Comparison of ENCODE assay signal across 21 cellular contexts in genomic region chr16:79850348-79850747, GRCh38.
"Had no signal": no experiment of that assay in that cellular context is flagged by ENCODE, and none has a peak within 500 bp of the region (broad histone marks: within the 10 kb centered on the region; RNA-seq: fewer than 3 reads in every experiment).

No MANE protein-coding gene starts in this region.

- H3K27ac ChIP-seq: body of pancreas, cardiac muscle cell, gastrocnemius medialis, ovary, psoas muscle, upper lobe of left lung, WERI-Rb-1 had no signal

- H3K9me3 ChIP-seq: gastrocnemius medialis, ovary had no signal

- H3K4me3 ChIP-seq: body of pancreas, cardiac muscle cell, gastrocnemius medialis, ovary, psoas muscle, upper lobe of left lung had no signal

- H3K36me3 ChIP-seq: cardiac muscle cell, gastrocnemius medialis, ovary, upper lobe of left lung, WERI-Rb-1 had no signal

- H3K27me3 ChIP-seq: body of pancreas, cardiac muscle cell, gastrocnemius medialis, ovary, upper lobe of left lung had no signal

- H3K4me1 ChIP-seq: body of pancreas, gastrocnemius medialis, psoas muscle, upper lobe of left lung had no signal

- ATAC-seq: activated CD8-positive, alpha-beta memory T cell treated with anti-CD3 and anti-CD28 coated beads, Interleukin-2, amount 10 ng/mL, durations not matched to agents 7 days and 5 days; activated CD8-positive, alpha-beta T cell treated with anti-CD3 and anti-CD28 coated beads for 36 hours; body of pancreas; gastrocnemius medialis; natural killer cell treated with Interleukin-12 subunit alpha and Interleukin-12 subunit beta and Interleukin-15 and Interleukin-18, amount 100 ng/mL, for 72 hours; psoas muscle; right cardiac atrium; stimulated activated effector memory CD8-positive, alpha-beta T cell treated with anti-CD3 and anti-CD28 coated beads, Interleukin-12 subunit alpha, Interleukin-12 subunit beta, amount 100 ng/mL, for 72 hours had no signal

- DNase-seq: activated CD4-positive, alpha-beta T cell treated with anti-CD3 and anti-CD28 coated beads, Interleukin-2, amount 10 ng/mL, durations not matched to agents 7 days and 5 days; activated CD4-positive, CD25-positive, alpha-beta regulatory T cell treated with anti-CD3 and anti-CD28 coated beads, Interleukin-2, amount 50 U/mL, for 72 hours; activated CD8-positive, alpha-beta memory T cell treated with anti-CD3 and anti-CD28 coated beads, Interleukin-2, amount 10 ng/mL, durations not matched to agents 7 days and 5 days; activated CD8-positive, alpha-beta T cell treated with anti-CD3 and anti-CD28 coated beads for 36 hours; activated gamma-delta T cell treated with Interleukin-2 at 50 U/mL for 16 hours; anterior cingulate cortex; body of pancreas; effector CD4-positive, alpha-beta T cell; gastrocnemius medialis; hypothalamus; ovary; psoas muscle; right cardiac atrium; small intestine; stimulated activated CD4-positive, alpha-beta T cell treated with anti-CD3 and anti-CD28 coated beads, Interleukin-2, amount 100 ng/mL, for 24 hours; stimulated activated naive CD8-positive, alpha-beta T cell treated with anti-CD3 and anti-CD28 coated beads, Interleukin-15, amount 100 ng/mL, for 72 hours; upper lobe of left lung; WERI-Rb-1 had no signal
